Comparison of ENCODE assay signal across 8 cellular contexts in the genomic region with DNA sequence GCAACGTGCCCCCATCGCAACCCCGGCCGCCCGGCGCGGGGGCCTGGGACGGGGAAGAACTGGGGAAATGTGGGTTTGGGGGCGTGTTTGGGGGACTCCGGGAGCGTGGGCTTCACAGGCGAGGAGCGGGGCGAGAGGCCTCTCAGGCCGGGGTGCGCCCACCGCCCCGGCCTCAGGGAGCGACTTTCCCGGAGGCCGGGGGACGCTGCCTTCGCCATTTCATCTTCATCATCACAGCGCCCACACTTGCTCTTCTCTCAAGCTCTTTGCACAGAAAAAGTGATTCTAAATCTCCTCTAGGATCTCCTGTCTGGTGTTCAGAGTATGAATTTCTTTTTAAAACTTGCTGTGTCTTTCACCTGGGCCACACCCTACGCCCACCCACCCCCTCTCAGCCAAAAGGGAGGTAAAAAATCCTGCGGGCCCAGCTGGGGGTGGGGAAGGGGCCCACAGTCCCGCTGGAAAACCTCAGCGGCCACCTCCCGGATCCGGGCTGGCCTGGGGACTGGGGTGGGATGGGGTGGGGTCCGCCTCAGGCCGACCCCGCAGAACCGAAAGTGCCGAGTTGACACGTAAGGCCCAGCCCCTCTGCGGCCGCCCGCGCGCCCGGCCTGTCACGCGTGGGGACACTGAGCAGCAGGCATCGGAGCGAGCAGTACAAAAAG. TPM values are rescaled to one million over a fixed set of nuclear protein-coding genes. Genes with fewer than 3 reads are reported as not detected.
DNase-seq lines count a peak whose midpoint lies in the region; TF ChIP-seq lines count a peak whose summit lies in the region.

No MANE protein-coding gene starts in this region.

- H3K4me3 ChIP-seq in astrocyte of the spinal cord (ENCODE audit: low read depth, low read length) (peak overlapping the region; percentile 88), kidney epithelial cell (ENCODE audit: low read depth, low read length) (peak overlapping the region; percentile 89)

- in situ Hi-C loops in astrocyte of the spinal cord (cut with HindIII; ENCODE audit: low sequenced_read_pairs), result no loop called here

- peak; percentile 43 for DNase-seq in stimulated activated CD4-positive, alpha-beta T cell treated with anti-CD3 and anti-CD28 coated beads, Interleukin-4, amount 100 ng/mL, for 1 hour
- DNase-seq in stimulated activated CD4-positive, alpha-beta T cell treated with anti-CD3 and anti-CD28 coated beads, Interleukin-2, amount 100 ng/mL, for 24 hours, result no peak
- DNase-seq in astrocyte of the spinal cord (ENCODE audit: low read depth, low spot score) (peak; percentile 21), kidney epithelial cell (ENCODE audit: low read depth) (no peak), superior temporal gyrus (ENCODE audit: extremely low spot score) (peak; percentile 65), putamen (ENCODE audit: low spot score) (no peak), OCI-M2 (lab: John Stamatoyannopoulos, UW; ENCODE audit: unreplicated experiment) (no peak)

- TF ChIP-seq RAD21 in Ishikawa (IDR thresholded peaks at IDR 0.05; ENCODE audit: low read depth), result no peak

- TF ChIP-seq CTCF in astrocyte of the spinal cord (IDR thresholded peaks at IDR 0.05; ENCODE audit: low read depth, low read length), result no peak
- no peak for TF ChIP-seq CTCF in kidney epithelial cell (IDR thresholded peaks at IDR 0.05; ENCODE audit: insufficient read depth, low read length, poor library complexity, severe bottlenecking)

- no peaks in the 10 kb centered on the region for H3K27me3 ChIP-seq in kidney epithelial cell (ENCODE audit: control insufficient read depth, insufficient read depth, low read length)

- H3K36me3 ChIP-seq in kidney epithelial cell (ENCODE audit: control insufficient read depth, insufficient read depth, low read length), result no peaks in the 10 kb centered on the region

- no peak for TF ChIP-seq EP300 in Ishikawa (IDR thresholded peaks at IDR 0.05; ENCODE audit: borderline replicate concordance)

TF ChIP-seq in Ishikawa, 13 proteins besides CTCF, POLR2A, EP300 and RAD21:
- TF ChIP-seq EGR1 (IDR thresholded peaks at IDR 0.05) (peak; percentile 27), YY1 (IDR thresholded peaks at IDR 0.05; ENCODE audit: low read depth) (no peak), CREB1 (IDR thresholded peaks at IDR 0.05; ENCODE audit: low read depth) (no peak), ZBTB7A (IDR thresholded peaks at IDR 0.05; ENCODE audit: low read depth) (peak; percentile 93), TCF12 (IDR thresholded peaks at IDR 0.05; ENCODE audit: low read depth) (no peak), TEAD4 (IDR thresholded peaks at IDR 0.05) (no peak), FOXM1 (IDR thresholded peaks at IDR 0.05; ENCODE audit: borderline replicate concordance, low read depth) (0 out of 2 replicates have a peak, but pooled peaks have one; percentile 17)

RNA-seq across cellular contexts. Expression of a gene that starts 7.4 kb away (rescaled TPM):
- 25.5 and 26.5 TPM in 2 replicates for total RNA-seq in kidney epithelial cell

RNA-seq across cellular contexts. Expression of a gene that starts 28.6 kb away (rescaled TPM):
- total RNA-seq in kidney epithelial cell, result 0.27 and 0.84 TPM in 2 replicates

Comparison
In these comparisons a context has a peak if more than half of its experiments do, and no peak if none do; other contexts are left out.
1. DNase-seq: peak in stimulated activated CD4-positive, alpha-beta T cell treated with anti-CD3 and anti-CD28 coated beads, Interleukin-4, amount 100 ng/mL, for 1 hour (single experiment), astrocyte of the spinal cord (single experiment) and superior temporal gyrus (single experiment); none in stimulated activated CD4-positive, alpha-beta T cell treated with anti-CD3 and anti-CD28 coated beads, Interleukin-2, amount 100 ng/mL, for 24 hours (0 of 2), kidney epithelial cell (single experiment), putamen (single experiment) and OCI-M2 (single experiment).